ENCODE assay signal across 3 cellular contexts in genomic region chr5:39109616-39110015, GRCh38.
TF ChIP-seq lines count a peak whose summit lies in the region.

No MANE protein-coding gene starts in this region.

TF ChIP-seq in A549, 52 proteins besides CTCF, POLR2A, EP300 and RAD21:
- TF ChIP-seq HOXA7 (CRISPR knock-in tag; IDR thresholded peaks at IDR 0.05) (no peak), FOSB (CRISPR knock-in tag; IDR thresholded peaks at IDR 0.05) (no peak), EHF (CRISPR knock-in tag; IDR thresholded peaks at IDR 0.05) (no peak), ZC3H11A (IDR thresholded peaks at IDR 0.05) (no peak), NPAS2 (CRISPR knock-in tag; IDR thresholded peaks at IDR 0.05; ENCODE audit: borderline replicate concordance) (0 out of 2 replicates have a peak, but pooled peaks have one; percentile 3), CHD2 (IDR thresholded peaks at IDR 0.05; ENCODE audit: low read length, partially characterized antibody) (no peak), SMC3 (IDR thresholded peaks at IDR 0.05) (no peak)

TF ChIP-seq in K562, 482 proteins besides CTCF, POLR2A, EP300 and RAD21:
- TF ChIP-seq NFIC (IDR thresholded peaks at IDR 0.05) (peak; percentile 38), BRD9 (IDR thresholded peaks at IDR 0.05; ENCODE audit: low read depth, partially characterized antibody) (no peak)
TF ChIP-seq in K562: peak in this region for 1.

TF ChIP-seq in GM23338, 12 proteins besides CTCF, POLR2A, EP300 and RAD21:
- TF ChIP-seq JUNB (IDR thresholded peaks at IDR 0.05; ENCODE audit: unreplicated experiment) (no peak), NANOG (IDR thresholded peaks at IDR 0.05; ENCODE audit: borderline replicate concordance) (no peak), REST (IDR thresholded peaks at IDR 0.05; ENCODE audit: unreplicated experiment) (no peak), EZH2 (IDR thresholded peaks at IDR 0.05; ENCODE audit: low read depth, unreplicated experiment) (no peak), ZNF114 (CRISPR knock-in tag; IDR thresholded peaks at IDR 0.05) (no peak), EZH2phosphoT487 (IDR thresholded peaks at IDR 0.05; ENCODE audit: unreplicated experiment) (no peak), STAT1 (IDR thresholded peaks at IDR 0.05; ENCODE audit: unreplicated experiment) (no peak), CREB1 (CRISPR knock-in tag; IDR thresholded peaks at IDR 0.05; ENCODE audit: low read depth) (no peak), ZNF331 (CRISPR knock-in tag; IDR thresholded peaks at IDR 0.05; ENCODE audit: low read depth) (no peak), ZNF462 (CRISPR knock-in tag; IDR thresholded peaks at IDR 0.05) (no peak), POLR2AphosphoS5 (IDR thresholded peaks at IDR 0.05; ENCODE audit: low read depth) (no peak)
- TF ChIP-seq, protein P1, sequence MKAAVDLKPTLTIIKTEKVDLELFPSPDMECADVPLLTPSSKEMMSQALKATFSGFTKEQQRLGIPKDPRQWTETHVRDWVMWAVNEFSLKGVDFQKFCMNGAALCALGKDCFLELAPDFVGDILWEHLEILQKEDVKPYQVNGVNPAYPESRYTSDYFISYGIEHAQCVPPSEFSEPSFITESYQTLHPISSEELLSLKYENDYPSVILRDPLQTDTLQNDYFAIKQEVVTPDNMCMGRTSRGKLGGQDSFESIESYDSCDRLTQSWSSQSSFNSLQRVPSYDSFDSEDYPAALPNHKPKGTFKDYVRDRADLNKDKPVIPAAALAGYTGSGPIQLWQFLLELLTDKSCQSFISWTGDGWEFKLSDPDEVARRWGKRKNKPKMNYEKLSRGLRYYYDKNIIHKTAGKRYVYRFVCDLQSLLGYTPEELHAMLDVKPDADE (IDR thresholded peaks at IDR 0.05), result no peak
